Comparison of ENCODE assay signal across 19 cellular contexts in genomic region chr11:130599073-130599654, GRCh38.
DNase-seq lines count a peak whose midpoint lies in the region; ATAC-seq and TF ChIP-seq lines count a peak whose summit lies in the region.
"Had no signal": no experiment of that assay in that cellular context is flagged by ENCODE, and none has a peak within 500 bp of the region (broad histone marks: within the 10 kb centered on the region; RNA-seq: fewer than 3 reads in every experiment).

No MANE protein-coding gene starts in this region.

- H3K9me3 ChIP-seq in mammary epithelial cell (replicated peaks; ENCODE audit: insufficient read depth, low read length) (no peaks in the 10 kb centered on the region), lung (ENCODE audit: control insufficient read depth in 2 of 2, insufficient read depth in 1 of 2, low read length in 1 of 2) (no peaks in the 10 kb centered on the region), aorta (ENCODE audit: control insufficient read depth, low read length) (no peaks in the 10 kb centered on the region)

- no peaks in the 10 kb centered on the region for H3K79me2 ChIP-seq in mammary epithelial cell (ENCODE audit: insufficient read depth, low read length)

- dilution Hi-C loops in mammary epithelial cell (cut with HindIII; ENCODE audit: low sequenced_read_pairs): no loop called here

- H3K4me3 ChIP-seq in mammary epithelial cell (replicated peaks in 1 of 3; ENCODE audit: insufficient read depth in 1 of 3, low read depth in 2 of 3, low read length in 3 of 3) (no peak overlapping the region), lung (no peak overlapping the region), aorta (ENCODE audit: low read length in 2 of 2) (no peak overlapping the region)

- no peaks in the 10 kb centered on the region for H3K4me1 ChIP-seq in mammary epithelial cell (ENCODE audit: insufficient read depth, low read length)
- peaks cover 0 to 5% of the 10 kb centered on the region in 2 donors for H3K4me1 ChIP-seq in lung (ENCODE audit: control insufficient read depth in 2 of 2, insufficient read depth in 2 of 2, low read length in 2 of 2)
- no peaks in the 10 kb centered on the region for H3K4me1 ChIP-seq in aorta (ENCODE audit: control insufficient read depth in 1 of 2, insufficient read depth in 2 of 2, low read length in 2 of 2)
- no peaks in the 10 kb centered on the region for H3K4me1 ChIP-seq in foreskin keratinocyte

- CTCF ChIA-PET in MCF 10A (lab: Yijun Ruan, JAX) (interaction anchor here (0.6 kb wide), 2 partner anchors 9 to 54 kb away, joined by 3 read pairs; no protein-coding TSS in a partner anchor), mammary epithelial cell (lab: Charles Lee; ENCODE audit: low non-redundant PET) (interaction anchor here (0.6 kb wide), 1 partner anchor 305 kb away, joined by 3 read pairs; no protein-coding TSS in a partner anchor)

- no peak overlapping the region for H2AFZ ChIP-seq in mammary epithelial cell (ENCODE audit: low read depth, low read length)

- no peak overlapping the region for H3K9ac ChIP-seq in mammary epithelial cell (ENCODE audit: insufficient read depth, low read length)

- H3K27me3 ChIP-seq in mammary epithelial cell (ENCODE audit: insufficient read depth, low read length) (no peaks in the 10 kb centered on the region), lung (ENCODE audit: control insufficient read depth, insufficient read depth) (peaks cover 3% of the 10 kb centered on the region), aorta (ENCODE audit: control insufficient read depth in 1 of 2, insufficient read depth in 2 of 2, low read length in 1 of 2) (no peaks in the 10 kb centered on the region), foreskin keratinocyte (no peaks in the 10 kb centered on the region)

- POLR2A ChIA-PET in MCF 10A (lab: Yijun Ruan, JAX): no interaction called here

- H3K4me2 ChIP-seq in mammary epithelial cell (ENCODE audit: insufficient read depth, low read depth, low read length): no peak overlapping the region

- DNase-seq in MCF 10A (ENCODE audit: unreplicated experiment): peak; percentile 69
- no peak for DNase-seq in mammary epithelial cell
- DNase-seq in fibroblast of gingiva (ENCODE audit: low read depth): peak; percentile 44
- DNase-seq in lung (ENCODE audit: low spot score): peak; percentile 67
- DNase-seq in aorta: peak; percentile 79 to 89
- no peak for DNase-seq in NCI-H1092 (lab: John Stamatoyannopoulos, UW)
- DNase-seq in foreskin keratinocyte: no peak
- DNase-seq: activated CD4-positive, CD25-positive, alpha-beta regulatory T cell treated with anti-CD3 and anti-CD28 coated beads, Interleukin-2, amount 50 U/mL, for 72 hours; activated CD8-positive, alpha-beta memory T cell treated with anti-CD3 and anti-CD28 coated beads, Interleukin-2, amount 50 U/mL, for 48 hours; activated naive CD4-positive, alpha-beta T cell treated with anti-CD3 and anti-CD28 coated beads, Interleukin-2, amount 10 ng/mL, durations not matched to agents 7 days and 5 days; HCEC 1CT; NCI-H1694; NCI-H82; RPMI8226; stimulated activated CD4-positive, alpha-beta T cell treated with anti-CD3 and anti-CD28 coated beads, Interleukin-4, amount 100 ng/mL, for 1 hour; T-cell had no signal

- no peaks in the 10 kb centered on the region for H3K4me1 Mint-ChIP-seq in MCF 10A (ENCODE audit: insufficient read depth, unreplicated experiment)
- H3K4me1 Mint-ChIP-seq: activated naive CD4-positive, alpha-beta T cell treated with anti-CD3 and anti-CD28 coated beads, Interleukin-2, amount 10 ng/mL, durations not matched to agents 7 days and 5 days; central memory CD8-positive, alpha-beta T cell; T-cell had no signal

- intact Hi-C loops in MCF 10A (cut with micrococcal nuclease): no loop called here
- intact Hi-C loops in mammary epithelial cell (cut with micrococcal nuclease): no loop called here
- intact Hi-C loops in aorta (cut with DNase I): no loop called here

- no peaks in the 10 kb centered on the region for H3K27me3 Mint-ChIP-seq in MCF 10A (ENCODE audit: insufficient read depth, unreplicated experiment)
- H3K27me3 Mint-ChIP-seq: activated naive CD4-positive, alpha-beta T cell treated with anti-CD3 and anti-CD28 coated beads, Interleukin-2, amount 10 ng/mL, durations not matched to agents 7 days and 5 days; T-cell had no signal

- in situ Hi-C loops in mammary epithelial cell (cut with MboI; ENCODE audit: low sequenced_read_pairs in 2 of 2): no loop called here

- H3K36me3 ChIP-seq in mammary epithelial cell (ENCODE audit: insufficient read depth, low read length) (no peaks in the 10 kb centered on the region), lung (ENCODE audit: control insufficient read depth in 2 of 2, insufficient read depth in 2 of 2, low read length in 2 of 2) (no peaks in the 10 kb centered on the region), aorta (ENCODE audit: control insufficient read depth in 1 of 2, insufficient read depth in 2 of 2, low read length in 1 of 2) (no peaks in the 10 kb centered on the region)

- H3K9me3 Mint-ChIP-seq in MCF 10A (ENCODE audit: unreplicated experiment): no peaks in the 10 kb centered on the region
- H3K9me3 Mint-ChIP-seq: activated naive CD4-positive, alpha-beta T cell treated with anti-CD3 and anti-CD28 coated beads, Interleukin-2, amount 10 ng/mL, durations not matched to agents 7 days and 5 days; central memory CD8-positive, alpha-beta T cell; natural killer cell treated with Interleukin-12 subunit alpha and Interleukin-12 subunit beta and Interleukin-15 and Interleukin-18, amount 100 ng/mL, for 72 hours; T-cell had no signal

- ATAC-seq in lung (ENCODE audit: insufficient read depth, low FRiP score) (no peak), aorta (ENCODE audit: low FRiP score) (no peak), GM21529 (IDR thresholded peaks at IDR 0.05; ENCODE audit: unreplicated experiment) (no peak), foreskin keratinocyte (no peak)
- ATAC-seq: T-cell had no signal

- H4K20me1 ChIP-seq in mammary epithelial cell (ENCODE audit: insufficient read depth, low read length): no peaks in the 10 kb centered on the region

- no peak for TF ChIP-seq CTCF in MCF 10A (IDR thresholded peaks at IDR 0.05; ENCODE audit: unreplicated experiment)
- TF ChIP-seq CTCF in mammary epithelial cell (conservative IDR thresholded peaks at IDR 0.05 in 1 of 2, IDR thresholded peaks at IDR 0.05 in 1 of 2; ENCODE audit: extremely low read depth in 1 of 2, insufficient read depth in 1 of 2, low read depth in 1 of 2, low read length in 2 of 2): no peak
- TF ChIP-seq CTCF in lung (IDR thresholded peaks at IDR 0.05; ENCODE audit: control extremely low read depth, extremely low read depth): no peak
- TF ChIP-seq CTCF in foreskin keratinocyte (conservative IDR thresholded peaks at IDR 0.05): no peak

- no peak overlapping the region for H3K4me3 Mint-ChIP-seq in MCF 10A (ENCODE audit: unreplicated experiment)
- H3K4me3 Mint-ChIP-seq: activated naive CD4-positive, alpha-beta T cell treated with anti-CD3 and anti-CD28 coated beads, Interleukin-2, amount 10 ng/mL, durations not matched to agents 7 days and 5 days; central memory CD8-positive, alpha-beta T cell; natural killer cell treated with Interleukin-12 subunit alpha and Interleukin-12 subunit beta and Interleukin-15 and Interleukin-18, amount 100 ng/mL, for 72 hours; T-cell had no signal

- no peaks in the 10 kb centered on the region for H3K36me3 Mint-ChIP-seq in MCF 10A (ENCODE audit: insufficient read depth, unreplicated experiment)
- H3K36me3 Mint-ChIP-seq: activated naive CD4-positive, alpha-beta T cell treated with anti-CD3 and anti-CD28 coated beads, Interleukin-2, amount 10 ng/mL, durations not matched to agents 7 days and 5 days; natural killer cell treated with Interleukin-12 subunit alpha and Interleukin-12 subunit beta and Interleukin-15 and Interleukin-18, amount 100 ng/mL, for 72 hours; T-cell had no signal

- no peak overlapping the region for H3K27ac ChIP-seq in mammary epithelial cell (ENCODE audit: insufficient read depth, low read depth, low read length)
- no peak overlapping the region for H3K27ac ChIP-seq in lung (ENCODE audit: low read depth in 1 of 2, low read length in 1 of 2)
- H3K27ac ChIP-seq in aorta (ENCODE audit: low read depth in 1 of 2, low read length in 2 of 2): no peak overlapping the region
- no peak overlapping the region for H3K27ac ChIP-seq in foreskin keratinocyte

- BruUV-seq in MCF 10A (replicated peaks; lab: Mats Ljungman, UMichigan) (no TSS peak), mammary epithelial cell (replicated peaks; lab: Mats Ljungman, UMichigan) (no TSS peak)

- no peak overlapping the region for H3K27ac Mint-ChIP-seq in MCF 10A (ENCODE audit: low read depth, unreplicated experiment)
- H3K27ac Mint-ChIP-seq: activated naive CD4-positive, alpha-beta T cell treated with anti-CD3 and anti-CD28 coated beads, Interleukin-2, amount 10 ng/mL, durations not matched to agents 7 days and 5 days; natural killer cell treated with Interleukin-12 subunit alpha and Interleukin-12 subunit beta and Interleukin-15 and Interleukin-18, amount 100 ng/mL, for 72 hours; T-cell had no signal

- 49% methylated on average over 4 of the region's 4 CpGs for WGBS in mammary epithelial cell (ENCODE audit: low coverage, missing lambda C conversion rate)
- 79 to 85% methylated on average over 4 of the region's 4 CpGs for WGBS in lung, 2 donors
- 69 to 74% methylated on average over 4 of the region's 4 CpGs for WGBS in aorta, 2 donors

Comparison
In these comparisons a context has a peak if more than half of its experiments do, and no peak if none do; other contexts are left out.
1. DNase-seq: peak in MCF 10A (single experiment), fibroblast of gingiva (single experiment), lung (single experiment) and aorta (2 of 2); none in mammary epithelial cell (single experiment), NCI-H1092 (single experiment) and foreskin keratinocyte (0 of 2).